4 cellular contexts compared by ENCODE assay signal in genomic region chr7:78752554-78752953, GRCh38.
"Had no signal": no experiment of that assay in that cellular context is flagged by ENCODE, and none has a peak within 500 bp of the region (broad histone marks: within the 10 kb centered on the region; RNA-seq: fewer than 3 reads in every experiment).

No MANE protein-coding gene starts in this region.

- ATAC-seq: HepG2, K562 had no signal

- DNase-seq: KBM-7, KG1 had no signal
